Comparison of ENCODE assay signal across 2 cellular contexts in genomic region chr10:101817542-101818118, GRCh38.
TF ChIP-seq lines count a peak whose summit lies in the region.

No MANE protein-coding gene starts in this region.

TF ChIP-seq in HEK293T, 16 proteins besides CTCF, POLR2A, EP300 and RAD21:
- no peak for TF ChIP-seq HDGF (IDR thresholded peaks at IDR 0.05; ENCODE audit: borderline replicate concordance)
- no peak for TF ChIP-seq ZNF384 (IDR thresholded peaks at IDR 0.05)
- TF ChIP-seq FOXA1 (IDR thresholded peaks at IDR 0.05): no peak
- no peak for TF ChIP-seq LEF1 (IDR thresholded peaks at IDR 0.05; ENCODE audit: borderline replicate concordance)
- no peak for TF ChIP-seq TARDBP (IDR thresholded peaks at IDR 0.05)
- peak; percentile 24; the same call in 1 of the 2 replicates for TF ChIP-seq L3MBTL2 (conservative IDR thresholded peaks at IDR 0.05)
- no peak for TF ChIP-seq SP1 (IDR thresholded peaks at IDR 0.05)
- TF ChIP-seq PKNOX1 (IDR thresholded peaks at IDR 0.05): no peak

TF ChIP-seq in GM12878, 131 proteins besides CTCF, POLR2A, EP300 and RAD21:
- TF ChIP-seq GABPA (IDR thresholded peaks at IDR 0.05; ENCODE audit: low read depth) (no peak), GATAD2B (conservative IDR thresholded peaks at IDR 0.05; ENCODE audit: low read depth) (0 out of 2 replicates have a peak, but pooled peaks have one; percentile 25), ZNF622 (IDR thresholded peaks at IDR 0.05) (no peak), E2F4 (IDR thresholded peaks at IDR 0.05; ENCODE audit: low read depth, low read length) (0 out of 2 replicates have a peak, but pooled peaks have one; percentile 17), NBN (IDR thresholded peaks at IDR 0.05) (no peak), TBL1XR1 (IDR thresholded peaks at IDR 0.05; ENCODE audit: low read depth, low read length) (0 out of 2 replicates have a peak, but pooled peaks have one; percentile 7), NR2F1 (conservative IDR thresholded peaks at IDR 0.05) (peak; percentile 11; the same call in 1 of the 2 replicates), ELK1 (IDR thresholded peaks at IDR 0.05; ENCODE audit: low read depth, low read length) (no peak), LARP7 (IDR thresholded peaks at IDR 0.05) (peak; percentile 21)
